In the genomic region with DNA sequence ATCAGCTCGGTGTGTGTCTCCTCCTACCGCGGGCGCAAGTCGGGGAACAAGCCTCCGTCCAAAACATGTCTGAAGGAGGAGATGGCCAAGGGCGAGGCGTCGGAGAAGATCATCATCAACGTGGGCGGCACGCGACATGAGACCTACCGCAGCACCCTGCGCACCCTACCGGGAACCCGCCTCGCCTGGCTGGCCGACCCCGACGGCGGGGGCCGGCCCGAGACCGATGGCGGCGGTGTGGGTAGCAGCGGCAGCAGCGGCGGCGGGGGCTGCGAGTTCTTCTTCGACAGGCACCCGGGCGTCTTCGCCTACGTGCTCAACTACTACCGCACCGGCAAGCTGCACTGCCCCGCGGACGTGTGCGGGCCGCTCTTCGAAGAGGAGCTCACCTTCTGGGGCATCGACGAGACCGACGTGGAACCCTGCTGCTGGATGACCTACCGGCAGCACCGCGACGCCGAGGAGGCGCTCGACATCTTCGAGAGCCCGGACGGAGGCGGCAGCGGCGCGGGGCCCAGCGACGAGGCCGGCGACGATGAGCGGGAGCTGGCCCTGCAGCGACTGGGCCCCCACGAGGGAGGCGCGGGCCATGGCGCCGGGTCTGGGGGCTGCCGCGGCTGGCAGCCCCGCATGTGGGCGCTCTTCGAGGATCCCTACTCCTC, we compare ENCODE assay signal across 8 cellular contexts. TPM values are rescaled to one million over a fixed set of nuclear protein-coding genes. Genes with fewer than 3 reads are reported as not detected.
DNase-seq lines count a peak whose midpoint lies in the region; ATAC-seq and TF ChIP-seq lines count a peak whose summit lies in the region.

No MANE protein-coding gene starts in this region.

- peaks cover 24% of the 10 kb centered on the region for H3K27me3 ChIP-seq in kidney epithelial cell (ENCODE audit: control insufficient read depth, insufficient read depth, low read length)

- no peak for TF ChIP-seq CTCF in kidney epithelial cell (IDR thresholded peaks at IDR 0.05; ENCODE audit: insufficient read depth, low read length, poor library complexity, severe bottlenecking)

- DNase-seq in activated T-cell treated with anti-CD3 and anti-CD28 coated beads for 4 hours (peak; percentile 31), kidney epithelial cell (ENCODE audit: low read depth) (no peak), NCI-H146 (lab: John Stamatoyannopoulos, UW) (no peak)
- DNase-seq in activated T-cell treated with anti-CD3 and anti-CD28 coated beads, Interleukin-2, amount 50 U/mL, for 48 hours, result no peak
- peak; percentile 9 for DNase-seq in activated gamma-delta T cell treated with anti-CD3 and anti-CD28 coated beads, Interleukin-2, amount 50 U/mL, for 16 hours (ENCODE audit: low read depth)
- peak; percentile 57 for DNase-seq in stimulated activated naive CD8-positive, alpha-beta T cell treated with anti-CD3 and anti-CD28 coated beads, Interleukin-15, Interleukin-2, amounts not matched to agents 100 U/mL and 50 U/mL, for 24 hours

- H3K4me3 ChIP-seq in kidney epithelial cell (ENCODE audit: low read depth, low read length), result peak overlapping the region; percentile 48

- no peaks in the 10 kb centered on the region for H3K36me3 ChIP-seq in kidney epithelial cell (ENCODE audit: control insufficient read depth, insufficient read depth, low read length)

- ATAC-seq in stimulated activated naive CD8-positive, alpha-beta T cell treated with anti-CD3 and anti-CD28 coated beads, Interleukin-15, Interleukin-2, amounts not matched to agents 100 U/mL and 50 U/mL, for 24 hours, result no peak
- ATAC-seq in HG03196 (IDR thresholded peaks at IDR 0.05; ENCODE audit: unreplicated experiment), result no peak
- ATAC-seq in GM18861 (IDR thresholded peaks at IDR 0.05; ENCODE audit: unreplicated experiment), result no peak

RNA-seq across cellular contexts. Expression of a gene that starts 1.5 kb away (rescaled TPM):
- 1.8 and 2.3 TPM in 2 replicates for total RNA-seq in kidney epithelial cell

Comparison
In these comparisons a context has a peak if more than half of its experiments do, and no peak if none do; other contexts are left out.
1. DNase-seq: peak in activated T-cell treated with anti-CD3 and anti-CD28 coated beads for 4 hours (single experiment), activated gamma-delta T cell treated with anti-CD3 and anti-CD28 coated beads, Interleukin-2, amount 50 U/mL, for 16 hours (single experiment) and stimulated activated naive CD8-positive, alpha-beta T cell treated with anti-CD3 and anti-CD28 coated beads, Interleukin-15, Interleukin-2, amounts not matched to agents 100 U/mL and 50 U/mL, for 24 hours (single experiment); none in activated T-cell treated with anti-CD3 and anti-CD28 coated beads, Interleukin-2, amount 50 U/mL, for 48 hours (0 of 2), kidney epithelial cell (single experiment) and NCI-H146 (single experiment).